ENCODE assay signal across 1 cellular context in the genomic region with DNA sequence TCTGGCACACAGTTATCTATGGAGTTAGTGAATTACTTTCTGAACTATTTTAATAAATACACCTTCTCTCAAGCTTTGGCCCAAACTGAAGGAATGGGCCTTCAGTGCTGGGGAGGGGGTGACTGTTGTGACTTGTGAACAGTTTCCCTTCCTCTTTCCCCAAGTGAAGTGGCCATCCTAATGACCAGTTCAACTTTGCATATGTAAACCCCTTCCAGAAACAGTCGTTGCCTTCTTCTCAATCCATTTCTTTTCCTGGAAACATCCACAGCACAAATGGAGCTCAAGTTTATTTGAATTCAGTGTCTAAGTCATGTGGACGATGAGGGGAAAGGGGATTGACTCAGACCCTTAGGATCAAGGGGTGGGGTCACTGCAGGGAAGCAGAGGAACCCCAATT.
TF ChIP-seq lines count a peak whose summit lies in the region.

No MANE protein-coding gene starts in this region.

TF ChIP-seq in K562, 482 proteins besides CTCF, POLR2A, EP300 and RAD21:
- TF ChIP-seq SRSF7 (optimal IDR thresholded peaks at IDR 0.05; ENCODE audit: low read depth, low read length) (no peak), TBP (optimal IDR thresholded peaks at IDR 0.05; ENCODE audit: low read depth, low read length) (no peak), TAF9B (IDR thresholded peaks at IDR 0.05; ENCODE audit: partially characterized antibody) (no peak), ILF3 (IDR thresholded peaks at IDR 0.05; ENCODE audit: borderline replicate concordance) (no peak), ZNF586 (CRISPR knock-in tag; conservative IDR thresholded peaks at IDR 0.05) (no peak), HDAC1 (IDR thresholded peaks at IDR 0.05) (no peak), NCOA2 (IDR thresholded peaks at IDR 0.05; ENCODE audit: partially characterized antibody in 2 of 2) (no peak), KDM5B (IDR thresholded peaks at IDR 0.05; ENCODE audit: insufficient replicate concordance, low read depth, low read length) (no peak), ERF (CRISPR knock-in tag; IDR thresholded peaks at IDR 0.05) (no peak), SIN3A (IDR thresholded peaks at IDR 0.05; ENCODE audit: borderline replicate concordance in 2 of 2, control insufficient read depth in 1 of 2, low read depth in 2 of 2, low read length in 2 of 2) (no peak), KAT7 (CRISPR knock-in tag; IDR thresholded peaks at IDR 0.05; ENCODE audit: borderline replicate concordance) (no peak), ESRRB (CRISPR knock-in tag; IDR thresholded peaks at IDR 0.05; ENCODE audit: borderline replicate concordance) (no peak)
- TF ChIP-seq, protein P1, sequence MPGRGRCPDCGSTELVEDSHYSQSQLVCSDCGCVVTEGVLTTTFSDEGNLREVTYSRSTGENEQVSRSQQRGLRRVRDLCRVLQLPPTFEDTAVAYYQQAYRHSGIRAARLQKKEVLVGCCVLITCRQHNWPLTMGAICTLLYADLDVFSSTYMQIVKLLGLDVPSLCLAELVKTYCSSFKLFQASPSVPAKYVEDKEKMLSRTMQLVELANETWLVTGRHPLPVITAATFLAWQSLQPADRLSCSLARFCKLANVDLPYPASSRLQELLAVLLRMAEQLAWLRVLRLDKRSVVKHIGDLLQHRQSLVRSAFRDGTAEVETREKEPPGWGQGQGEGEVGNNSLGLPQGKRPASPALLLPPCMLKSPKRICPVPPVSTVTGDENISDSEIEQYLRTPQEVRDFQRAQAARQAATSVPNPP (IDR thresholded peaks at IDR 0.05; ENCODE audit: borderline replicate concordance, insufficient read depth, insufficient read length) = no peak
- TF ChIP-seq, protein P2, sequence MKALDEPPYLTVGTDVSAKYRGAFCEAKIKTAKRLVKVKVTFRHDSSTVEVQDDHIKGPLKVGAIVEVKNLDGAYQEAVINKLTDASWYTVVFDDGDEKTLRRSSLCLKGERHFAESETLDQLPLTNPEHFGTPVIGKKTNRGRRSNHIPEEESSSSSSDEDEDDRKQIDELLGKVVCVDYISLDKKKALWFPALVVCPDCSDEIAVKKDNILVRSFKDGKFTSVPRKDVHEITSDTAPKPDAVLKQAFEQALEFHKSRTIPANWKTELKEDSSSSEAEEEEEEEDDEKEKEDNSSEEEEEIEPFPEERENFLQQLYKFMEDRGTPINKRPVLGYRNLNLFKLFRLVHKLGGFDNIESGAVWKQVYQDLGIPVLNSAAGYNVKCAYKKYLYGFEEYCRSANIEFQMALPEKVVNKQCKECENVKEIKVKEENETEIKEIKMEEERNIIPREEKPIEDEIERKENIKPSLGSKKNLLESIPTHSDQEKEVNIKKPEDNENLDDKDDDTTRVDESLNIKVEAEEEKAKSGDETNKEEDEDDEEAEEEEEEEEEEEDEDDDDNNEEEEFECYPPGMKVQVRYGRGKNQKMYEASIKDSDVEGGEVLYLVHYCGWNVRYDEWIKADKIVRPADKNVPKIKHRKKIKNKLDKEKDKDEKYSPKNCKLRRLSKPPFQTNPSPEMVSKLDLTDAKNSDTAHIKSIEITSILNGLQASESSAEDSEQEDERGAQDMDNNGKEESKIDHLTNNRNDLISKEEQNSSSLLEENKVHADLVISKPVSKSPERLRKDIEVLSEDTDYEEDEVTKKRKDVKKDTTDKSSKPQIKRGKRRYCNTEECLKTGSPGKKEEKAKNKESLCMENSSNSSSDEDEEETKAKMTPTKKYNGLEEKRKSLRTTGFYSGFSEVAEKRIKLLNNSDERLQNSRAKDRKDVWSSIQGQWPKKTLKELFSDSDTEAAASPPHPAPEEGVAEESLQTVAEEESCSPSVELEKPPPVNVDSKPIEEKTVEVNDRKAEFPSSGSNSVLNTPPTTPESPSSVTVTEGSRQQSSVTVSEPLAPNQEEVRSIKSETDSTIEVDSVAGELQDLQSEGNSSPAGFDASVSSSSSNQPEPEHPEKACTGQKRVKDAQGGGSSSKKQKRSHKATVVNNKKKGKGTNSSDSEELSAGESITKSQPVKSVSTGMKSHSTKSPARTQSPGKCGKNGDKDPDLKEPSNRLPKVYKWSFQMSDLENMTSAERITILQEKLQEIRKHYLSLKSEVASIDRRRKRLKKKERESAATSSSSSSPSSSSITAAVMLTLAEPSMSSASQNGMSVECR (CRISPR knock-in tag; IDR thresholded peaks at IDR 0.05) = no peak
